Comparison of ENCODE assay signal across 16 cellular contexts in genomic region chr6:87095056-87095527, GRCh38. TPM values are rescaled to one million over a fixed set of nuclear protein-coding genes. Genes with fewer than 3 reads are reported as not detected.
A peak's percentile ranks its signal among the peaks of the same experiment; 100 is the strongest.
DNase-seq lines count a peak whose midpoint lies in the region; ATAC-seq and TF ChIP-seq lines count a peak whose summit lies in the region.
"Had no signal": no experiment of that assay in that cellular context is flagged by ENCODE, and none has a peak within 500 bp of the region (broad histone marks: within the 10 kb centered on the region; RNA-seq: fewer than 3 reads in every experiment).

TSS of gene CGA (minus strand) at chr6:87095106. CDS start at chr6:87088200, 6,906 bp downstream.

- no peaks in the 10 kb centered on the region for H3K9me3 Mint-ChIP-seq in CD14-positive monocyte

- no peak within 1 kb of the TSS for H2AK9ac ChIP-seq in IMR-90 (replicated peaks; ENCODE audit: low read depth, low read length, poor library complexity)

- H3K4me3 Mint-ChIP-seq in CD14-positive monocyte = no peak within 1 kb of the TSS

- ATAC-seq in IMR-90 (ENCODE audit: low read depth) (no peak), HG02970 (IDR thresholded peaks at IDR 0.05; ENCODE audit: low FRiP score, unreplicated experiment) (no peak)
- ATAC-seq: A549, HCT116 had no signal

- no peak within 1 kb of the TSS for H3K14ac ChIP-seq in IMR-90 (replicated peaks; ENCODE audit: low read depth, low read length)

- H3K27ac ChIP-seq in IMR-90 (ENCODE audit: insufficient read depth, low read length) = no peak within 1 kb of the TSS
- H3K27ac ChIP-seq in ascending aorta = no peak within 1 kb of the TSS
- H3K27ac ChIP-seq: A549 had no signal

- POLR2A ChIA-PET in IMR-90 (lab: Charles Lee; ENCODE audit: unreplicated experiment) = no interaction called here

- H4K8ac ChIP-seq in IMR-90 (ENCODE audit: low read depth in 2 of 2, low read length in 2 of 2) = no peak within 1 kb of the TSS

- BruUV-seq in IMR-90 (replicated peaks; lab: Mats Ljungman, UMichigan) = no TSS peak

- dilution Hi-C loops in IMR-90 (cut with HindIII; ENCODE audit: low sequenced_read_pairs, unreplicated experiment) = no loop called here

- H3K36me3 ChIP-seq in IMR-90 (ENCODE audit: control insufficient read depth, insufficient read depth, low read length) (no peaks in the 10 kb centered on the region), ascending aorta (no peaks in the 10 kb centered on the region)
- H3K36me3 ChIP-seq: MG63 had no signal

- H3K4me2 ChIP-seq in IMR-90 (ENCODE audit: low read depth, low read length) = peak within 1 kb of the TSS; percentile 29; the same call in 1 of the 2 replicates
- H3K4me2 ChIP-seq: A549 had no signal

- H2BK120ac ChIP-seq in IMR-90 (ENCODE audit: low read depth, low read length) = no peak within 1 kb of the TSS

- CTCF ChIA-PET in IMR-90 (lab: Yijun Ruan, JAX) = interaction anchor here (0.8 to 1.8 kb wide), 4 partner anchors 15 to 112 kb away, joined by 3 to 5 read pairs (median 3); no protein-coding TSS in a partner anchor

- 63% methylated on average over 4 of the region's 8 CpGs; no CpG with 5 or more reads in 1 of the 2 experiments for WGBS in IMR-90 (ENCODE audit: extremely low coverage in 2 of 2, insufficient read length in 1 of 2), 2 experiments

- no peak within 1 kb of the TSS for H3K18ac ChIP-seq in IMR-90 (ENCODE audit: low read depth, low read length)

- no peak within 1 kb of the TSS for H2AFZ ChIP-seq in IMR-90 (replicated peaks; ENCODE audit: low read length, poor library complexity)

- H3K9me3 ChIP-seq in IMR-90 (ENCODE audit: control insufficient read depth, insufficient read depth, low read length) (no peaks in the 10 kb centered on the region), ascending aorta (no peaks in the 10 kb centered on the region)
- H3K9me3 ChIP-seq: A549, MG63 had no signal

- intact Hi-C loops in IMR-90 (cut with micrococcal nuclease) = no loop called here
- intact Hi-C loops in ascending aorta (cut with DNase I) = no loop called here
- intact Hi-C loops in CD14-positive monocyte (cut with micrococcal nuclease) = no loop called here

- H3K27ac Mint-ChIP-seq in CD14-positive monocyte = no peak within 1 kb of the TSS

- no peak within 1 kb of the TSS for H4K91ac ChIP-seq in IMR-90 (ENCODE audit: insufficient read depth, low read depth, low read length)

- H3K27me3 Mint-ChIP-seq in CD14-positive monocyte (ENCODE audit: low read depth in 3 of 3) = peaks cover 0 to 6% (median 1%) of the 10 kb centered on the region in 3 donors

- DNase-seq in NCI-H748 (lab: John Stamatoyannopoulos, UW; ENCODE audit: unreplicated experiment) (peak; percentile 71), NCI-H748 treated with DMSO at 0.1 percent for 48 hours (lab: John Stamatoyannopoulos, UW) (no peak), IMR-90 (no peak), SK-N-DZ (ENCODE audit: low spot score) (peak; percentile 23), fibroblast of pulmonary artery (ENCODE audit: low read depth) (peak; percentile 3), ascending aorta (ENCODE audit: low spot score in 2 of 2) (no peak), CD14-positive monocyte (ENCODE audit: low spot score) (no peak)
- DNase-seq: C1 segment of cervical spinal cord, MG63, NCI-H1092, NCI-H187, SIG-M5, T-helper 9 cell had no signal

- H3K23ac ChIP-seq in IMR-90 (ENCODE audit: low read depth, low read length) = no peak within 1 kb of the TSS

- no peaks in the 10 kb centered on the region for H3K79me1 ChIP-seq in IMR-90 (ENCODE audit: low read depth in 1 of 2, low read length in 2 of 2)

- H2BK20ac ChIP-seq in IMR-90 (ENCODE audit: low read depth, low read length) = peak within 1 kb of the TSS; percentile 18; the same call in 1 of the 2 replicates

- no peak for TF ChIP-seq POLR2A in IMR-90 (IDR thresholded peaks at IDR 0.05; ENCODE audit: low read depth, low read length)

- H3K4me1 Mint-ChIP-seq in CD14-positive monocyte = no peaks in the 10 kb centered on the region

- H3K4me3 ChIP-seq in IMR-90 (ENCODE audit: insufficient read depth, low read depth, low read length) (no peak within 1 kb of the TSS), fibroblast of pulmonary artery (replicated peaks; ENCODE audit: low read depth, low read length) (no peak within 1 kb of the TSS), ascending aorta (no peak within 1 kb of the TSS)
- H3K4me3 ChIP-seq: A549, MG63 had no signal

- no peaks in the 10 kb centered on the region for H4K20me1 ChIP-seq in IMR-90 (ENCODE audit: insufficient read depth, low read length)

- H2BK15ac ChIP-seq in IMR-90 (ENCODE audit: low read depth, low read length) = no peak within 1 kb of the TSS

- H3K56ac ChIP-seq in IMR-90 (ENCODE audit: extremely low read depth, insufficient read depth, low read length) = no peak within 1 kb of the TSS

- H2BK5ac ChIP-seq in IMR-90 (ENCODE audit: low read depth, low read length, poor library complexity, severe bottlenecking) = no peak within 1 kb of the TSS

- no peak within 1 kb of the TSS for H3K9ac ChIP-seq in IMR-90 (ENCODE audit: low read depth, low read length)

- no peak within 1 kb of the TSS for H2AK5ac ChIP-seq in IMR-90 (ENCODE audit: low read depth, low read length)

- in situ Hi-C loops in IMR-90 (cut with MboI; ENCODE audit: low sequenced_read_pairs) = no loop called here

- no peak for TF ChIP-seq RAD21 in IMR-90 (IDR thresholded peaks at IDR 0.05; ENCODE audit: low read length)

- no peak within 1 kb of the TSS for H3K4ac ChIP-seq in IMR-90 (ENCODE audit: low read depth, low read length)

- H3K4me1 ChIP-seq in IMR-90 (ENCODE audit: control insufficient read depth, insufficient read depth, low read length) (peaks cover 2% of the 10 kb centered on the region; the same call in 1 of the 2 replicates), ascending aorta (no peaks in the 10 kb centered on the region)
- H3K4me1 ChIP-seq: A549 had no signal

- H3K36me3 Mint-ChIP-seq in CD14-positive monocyte = no peaks in the 10 kb centered on the region

- H3K27me3 ChIP-seq in IMR-90 (ENCODE audit: control insufficient read depth, insufficient read depth, low read length) (no peaks in the 10 kb centered on the region), ascending aorta (no peaks in the 10 kb centered on the region)

- H3K9me1 ChIP-seq in IMR-90 (ENCODE audit: insufficient read depth, low read length) = no peaks in the 10 kb centered on the region

- no peak within 1 kb of the TSS for H4K5ac ChIP-seq in IMR-90 (ENCODE audit: low read depth, low read length)

- TF ChIP-seq CTCF in IMR-90 (conservative IDR thresholded peaks at IDR 0.05; ENCODE audit: low read depth, low read length) (no peak), fibroblast of pulmonary artery (IDR thresholded peaks at IDR 0.05; ENCODE audit: low read length, missing control alignments) (no peak), ascending aorta (IDR thresholded peaks at IDR 0.05) (no peak), CD14-positive monocyte (IDR thresholded peaks at IDR 0.05) (no peak)

TF ChIP-seq in IMR-90, 13 proteins besides CTCF, POLR2A, EP300 and RAD21:
- no peak for TF ChIP-seq MAFK (IDR thresholded peaks at IDR 0.05; ENCODE audit: low read depth, low read length)
- no peak for TF ChIP-seq CEBPB (IDR thresholded peaks at IDR 0.05; ENCODE audit: low read depth, low read length)
- no peak for TF ChIP-seq BHLHE40 (IDR thresholded peaks at IDR 0.05; ENCODE audit: low read depth, low read length)
- TF ChIP-seq MXI1 (IDR thresholded peaks at IDR 0.05; ENCODE audit: borderline replicate concordance, low read depth, low read length) = no peak
- no peak for TF ChIP-seq NFE2L2 (IDR thresholded peaks at IDR 0.05; ENCODE audit: low read depth, low read length)
- TF ChIP-seq CHD1 (IDR thresholded peaks at IDR 0.05; ENCODE audit: low read depth, low read length) = no peak
- TF ChIP-seq FOS (IDR thresholded peaks at IDR 0.05; ENCODE audit: low read depth, low read length) = no peak
- no peak for TF ChIP-seq ELK1 (IDR thresholded peaks at IDR 0.05; ENCODE audit: borderline replicate concordance, low read depth, low read length)
- TF ChIP-seq USF2 (IDR thresholded peaks at IDR 0.05; ENCODE audit: low read depth, low read length) = no peak
- TF ChIP-seq MAZ (IDR thresholded peaks at IDR 0.05; ENCODE audit: borderline replicate concordance, low read depth, low read length) = no peak
- TF ChIP-seq RCOR1 (IDR thresholded peaks at IDR 0.05; ENCODE audit: insufficient replicate concordance, low read length) = no peak
- no peak for TF ChIP-seq SMC3 (IDR thresholded peaks at IDR 0.05; ENCODE audit: low read depth, low read length)
- no peak for TF ChIP-seq RFX5 (IDR thresholded peaks at IDR 0.05; ENCODE audit: low read depth, low read length)

RNA-seq across cellular contexts. Expression of gene CGA, which starts in this region (rescaled TPM):
- total RNA-seq in IMR-90 (2012; rRNA removed) (not detected in 2 replicates), ascending aorta (not detected)
- polyA plus RNA-seq in IMR-90 (2012; rRNA removed) (0.15 and 0.17 TPM in 2 replicates), CD14-positive monocyte (not detected)
- 0.13 and 0.24 TPM in 2 replicates for polyA plus RNA-seq in IMR-90 (2012; cell fraction: cytosol; rRNA removed)
- 0.16 TPM in 1 of 2 replicates, not detected in the other for polyA plus RNA-seq in IMR-90 (2012; cell fraction: nucleus; rRNA removed; ENCODE audit: low replicate concordance)
- 0.68 TPM in 1 of 2 replicates, not detected in the other for polyA plus RNA-seq in SK-N-DZ (2014; cell fraction: cytosol; rRNA removed)
- not detected in 2 replicates for polyA plus RNA-seq in SK-N-DZ (2014; cell fraction: nucleus; rRNA removed)
- polyA plus RNA-seq: A549 had no signal

Comparison
In these comparisons a context has a peak if more than half of its experiments do, and no peak if none do; other contexts are left out.
1. DNase-seq: peak in NCI-H748 (single experiment), SK-N-DZ (single experiment) and fibroblast of pulmonary artery (single experiment); none in NCI-H748 treated with DMSO at 0.1 percent for 48 hours (single experiment), IMR-90 (single experiment), ascending aorta (0 of 2) and CD14-positive monocyte (single experiment).